In genomic region chr3:2862366-2862765, GRCh38 we compare ENCODE assay signal across 32 cellular contexts.
"Had no signal": no experiment of that assay in that cellular context is flagged by ENCODE, and none has a peak within 500 bp of the region (broad histone marks: within the 10 kb centered on the region; RNA-seq: fewer than 3 reads in every experiment).

No MANE protein-coding gene starts in this region.

- H3K27me3 ChIP-seq: adrenal gland, brain microvascular endothelial cell, Peyer's patch had no signal

- H3K4me1 ChIP-seq: adrenal gland, Peyer's patch had no signal

- DNase-seq: activated B cell treated with CpG ODN at 0.5 μM for 24 hours; activated CD4-positive, alpha-beta memory T cell treated with anti-CD3 and anti-CD28 coated beads for 36 hours; activated CD4-positive, alpha-beta T cell treated with anti-CD3 and anti-CD28 coated beads for 4 hours; activated CD4-positive, alpha-beta T cell treated with anti-CD3 and anti-CD28 coated beads, Interleukin-2, amount 50 U/mL, for 1 hour; activated CD4-positive, CD25-positive, alpha-beta regulatory T cell treated with anti-CD3 and anti-CD28 coated beads, Interleukin-2, amount 50 U/mL, for 72 hours; activated CD8-positive, alpha-beta memory T cell treated with anti-CD3 and anti-CD28 coated beads, Interleukin-2, amount 50 U/mL, for 4 hours; activated gamma-delta T cell treated with Interleukin-2 at 50 U/mL for 16 hours; activated naive CD4-positive, alpha-beta T cell treated with anti-CD3 and anti-CD28 coated beads for 36 hours; activated T-cell treated with anti-CD3 and anti-CD28 coated beads for 4 hours; activated T-cell treated with anti-CD3 and anti-CD28 coated beads, Interleukin-2, amount 50 U/mL, for 4 hours; adrenal gland; brain microvascular endothelial cell; central memory CD4-positive, alpha-beta T cell; NCI-H1092 treated with DMSO at 0.1 percent for 48 hours; NCI-H1417; NCI-H146; NCI-H187; NCI-H2029 treated with DMSO at 0.1 percent for 48 hours; NCI-H2107; NCI-H2171; NCI-H510A; NCI-H526; NCI-H748 treated with DMSO at 0.1 percent for 48 hours; NK-92 treated with Interleukin-12 subunit alpha and Interleukin-12 subunit beta, amount 100 ng/mL, for 24 hours; PC-3; Peyer's patch; RPMI8226; SW 1271; T-helper 1 cell; T-helper 2 cell; T-helper 9 cell had no signal

- H3K4me3 ChIP-seq: adrenal gland, Peyer's patch had no signal

- H3K27ac ChIP-seq: adrenal gland, brain microvascular endothelial cell, Peyer's patch, VCaP had no signal

- H3K36me3 ChIP-seq: adrenal gland, brain microvascular endothelial cell, Peyer's patch had no signal

- H3K9me3 ChIP-seq: adrenal gland, Peyer's patch had no signal

- ATAC-seq: activated T-cell treated with anti-CD3 and anti-CD28 coated beads, Interleukin-2, amount 50 U/mL, for 4 hours; PC-3 had no signal
